25 cellular contexts compared by ENCODE assay signal in the genomic region with DNA sequence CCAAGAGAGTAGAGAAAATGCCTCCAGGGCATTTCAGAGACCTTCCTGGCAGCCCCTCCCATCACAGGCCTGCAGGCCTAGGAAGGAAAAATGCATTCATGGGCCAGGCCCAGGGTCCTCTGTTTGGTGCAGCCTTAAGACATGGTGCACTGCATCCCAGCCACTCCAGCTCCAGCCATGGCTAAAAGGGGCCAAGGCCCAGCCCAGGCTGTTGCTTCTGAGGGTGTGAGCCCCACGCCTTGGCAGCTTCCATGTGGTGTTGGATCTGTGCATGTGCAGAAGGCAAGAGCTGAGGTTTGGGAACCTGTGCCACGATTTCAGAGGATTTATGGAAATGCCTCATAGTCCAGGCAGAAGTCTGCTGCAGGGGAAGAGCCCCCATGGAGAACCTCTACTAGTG.
DNase-seq lines count a peak whose midpoint lies in the region; ATAC-seq and TF ChIP-seq lines count a peak whose summit lies in the region.
"Had no signal": no experiment of that assay in that cellular context is flagged by ENCODE, and none has a peak within 500 bp of the region (broad histone marks: within the 10 kb centered on the region; RNA-seq: fewer than 3 reads in every experiment).

No MANE protein-coding gene starts in this region.

- H3K36me3 ChIP-seq in RWPE2 (ENCODE audit: low read depth) (no peaks in the 10 kb centered on the region), spleen (no peaks in the 10 kb centered on the region), upper lobe of right lung (no peaks in the 10 kb centered on the region)
- H3K36me3 ChIP-seq: BE2C, BLaER1 had no signal

- H3K9me3 ChIP-seq in RWPE2 (ENCODE audit: severe bottlenecking), result no peaks in the 10 kb centered on the region
- H3K9me3 ChIP-seq in spleen, result peaks cover 0 to 34% (median 20%) of the 10 kb centered on the region in 8 donors
- peaks cover 7% of the 10 kb centered on the region for H3K9me3 ChIP-seq in upper lobe of right lung
- H3K9me3 ChIP-seq: BE2C had no signal

- no peak for TF ChIP-seq POLR2A in spleen (IDR thresholded peaks at IDR 0.05)

- H3K27ac ChIP-seq in RWPE2 (ENCODE audit: poor library complexity, severe bottlenecking) (no peak overlapping the region), spleen (no peak overlapping the region), upper lobe of right lung (no peak overlapping the region)
- H3K27ac ChIP-seq: BLaER1 had no signal

- H3K27ac Mint-ChIP-seq in chondrocyte (ENCODE audit: unreplicated experiment) (no peak overlapping the region), endothelial cell (ENCODE audit: unreplicated experiment) (no peak overlapping the region)
- H3K27ac Mint-ChIP-seq: CD14-positive monocyte; CD4-positive, alpha-beta memory T cell; CD4-positive, CD25-positive, alpha-beta regulatory T cell; CD8-positive, alpha-beta memory T cell had no signal

- no peaks in the 10 kb centered on the region for H3K4me1 Mint-ChIP-seq in chondrocyte (ENCODE audit: low read depth)
- H3K4me1 Mint-ChIP-seq in endothelial cell (ENCODE audit: unreplicated experiment), result no peaks in the 10 kb centered on the region
- H3K4me1 Mint-ChIP-seq: CD14-positive monocyte; CD4-positive, alpha-beta memory T cell; CD4-positive, CD25-positive, alpha-beta regulatory T cell; CD8-positive, alpha-beta memory T cell had no signal

- H3K9me3 Mint-ChIP-seq in chondrocyte (ENCODE audit: low read depth) (peaks cover 12% of the 10 kb centered on the region), endothelial cell (ENCODE audit: unreplicated experiment) (peaks cover 8% of the 10 kb centered on the region)

- no peak for ATAC-seq in RWPE2 (ENCODE audit: low read depth)
- ATAC-seq in upper lobe of right lung, result no peak
- no peak for ATAC-seq in GM21529 (IDR thresholded peaks at IDR 0.05; ENCODE audit: unreplicated experiment)
- ATAC-seq: GM12878 had no signal

- WGBS in spleen, 5 donors, result 53 to 70% (median 67%) methylated on average over 2 of the region's 2 CpGs

- H3K27me3 Mint-ChIP-seq in chondrocyte (ENCODE audit: low read depth), result peaks cover 2% of the 10 kb centered on the region
- no peaks in the 10 kb centered on the region for H3K27me3 Mint-ChIP-seq in endothelial cell (ENCODE audit: unreplicated experiment)
- H3K27me3 Mint-ChIP-seq: CD4-positive, alpha-beta memory T cell; CD4-positive, CD25-positive, alpha-beta regulatory T cell; CD8-positive, alpha-beta memory T cell had no signal

- H3K36me3 Mint-ChIP-seq in chondrocyte (ENCODE audit: low read depth) (no peaks in the 10 kb centered on the region), endothelial cell (ENCODE audit: low read depth, unreplicated experiment) (no peaks in the 10 kb centered on the region)
- H3K36me3 Mint-ChIP-seq: CD14-positive monocyte; CD4-positive, alpha-beta memory T cell; CD4-positive, CD25-positive, alpha-beta regulatory T cell had no signal

- H3K4me3 ChIP-seq in RWPE2 (ENCODE audit: severe bottlenecking) (no peak overlapping the region), spleen (peak overlapping the region in 1 of 8 donors; percentile 8), upper lobe of right lung (no peak overlapping the region)
- H3K4me3 ChIP-seq: BLaER1, GM12878 had no signal

- H3K4me3 Mint-ChIP-seq in chondrocyte (ENCODE audit: unreplicated experiment) (no peak overlapping the region), endothelial cell (ENCODE audit: unreplicated experiment) (no peak overlapping the region)
- H3K4me3 Mint-ChIP-seq: CD14-positive monocyte; CD4-positive, alpha-beta memory T cell; CD4-positive, CD25-positive, alpha-beta regulatory T cell; CD8-positive, alpha-beta memory T cell had no signal

- H3K4me1 ChIP-seq in RWPE2 (ENCODE audit: insufficient read depth, poor library complexity, severe bottlenecking) (no peaks in the 10 kb centered on the region), spleen (no peaks in the 10 kb centered on the region), upper lobe of right lung (no peaks in the 10 kb centered on the region)
- H3K4me1 ChIP-seq: BE2C, BLaER1 had no signal

- intact Hi-C loops in spleen (cut with DNase I; ENCODE audit: low total_unique reads), result no loop called here
- intact Hi-C loops in upper lobe of right lung (cut with DNase I), result no loop called here

- peak; percentile 13 for DNase-seq in RWPE2 (ENCODE audit: low spot score)
- peak; percentile 57 for DNase-seq in chondrocyte (ENCODE audit: low spot score)
- DNase-seq in spleen, result peak; percentile 64
- DNase-seq in upper lobe of right lung, result peak; percentile 18
- no peak for DNase-seq in endothelial cell (ENCODE audit: low spot score)
- DNase-seq in NCI-H1436 treated with DMSO at 0.1 percent for 48 hours (lab: John Stamatoyannopoulos, UW), result no peak
- DNase-seq: 8988T; ACHN; BE2C; C1 segment of cervical spinal cord; CD4-positive, alpha-beta memory T cell; CD4-positive, CD25-positive, alpha-beta regulatory T cell; CD8-positive, alpha-beta memory T cell; COR-L47; DMS 273 treated with DMSO at 0.1 percent for 48 hours; DMS153; DMS53; DMS79; DND-41; EL; GDM1 had no signal

- H3K27me3 ChIP-seq in RWPE2 (ENCODE audit: insufficient read depth, poor library complexity, severe bottlenecking) (no peaks in the 10 kb centered on the region), spleen (replicated peaks in 1 of 7) (no peaks in the 10 kb centered on the region), upper lobe of right lung (no peaks in the 10 kb centered on the region)
- H3K27me3 ChIP-seq: BE2C, BLaER1 had no signal

- TF ChIP-seq CTCF in RWPE2 (IDR thresholded peaks at IDR 0.05; ENCODE audit: poor library complexity, severe bottlenecking), result no peak
- TF ChIP-seq CTCF in chondrocyte (IDR thresholded peaks at IDR 0.05), result no peak
- TF ChIP-seq CTCF in spleen (IDR thresholded peaks at IDR 0.05 in 8 of 11, conservative IDR thresholded peaks at IDR 0.05 in 3 of 11), result no peak
- no peak for TF ChIP-seq CTCF in upper lobe of right lung (IDR thresholded peaks at IDR 0.05)
- no peak for TF ChIP-seq CTCF in endothelial cell (IDR thresholded peaks at IDR 0.05; ENCODE audit: unreplicated experiment)

Comparison
In these comparisons a context has a peak if more than half of its experiments do, and no peak if none do; other contexts are left out.
1. DNase-seq: peak in RWPE2 (single experiment), chondrocyte (single experiment), spleen (single experiment) and upper lobe of right lung (single experiment); none in endothelial cell (single experiment) and NCI-H1436 treated with DMSO at 0.1 percent for 48 hours (single experiment).